ENCODE assay signal across 1 cellular context in the genomic region with DNA sequence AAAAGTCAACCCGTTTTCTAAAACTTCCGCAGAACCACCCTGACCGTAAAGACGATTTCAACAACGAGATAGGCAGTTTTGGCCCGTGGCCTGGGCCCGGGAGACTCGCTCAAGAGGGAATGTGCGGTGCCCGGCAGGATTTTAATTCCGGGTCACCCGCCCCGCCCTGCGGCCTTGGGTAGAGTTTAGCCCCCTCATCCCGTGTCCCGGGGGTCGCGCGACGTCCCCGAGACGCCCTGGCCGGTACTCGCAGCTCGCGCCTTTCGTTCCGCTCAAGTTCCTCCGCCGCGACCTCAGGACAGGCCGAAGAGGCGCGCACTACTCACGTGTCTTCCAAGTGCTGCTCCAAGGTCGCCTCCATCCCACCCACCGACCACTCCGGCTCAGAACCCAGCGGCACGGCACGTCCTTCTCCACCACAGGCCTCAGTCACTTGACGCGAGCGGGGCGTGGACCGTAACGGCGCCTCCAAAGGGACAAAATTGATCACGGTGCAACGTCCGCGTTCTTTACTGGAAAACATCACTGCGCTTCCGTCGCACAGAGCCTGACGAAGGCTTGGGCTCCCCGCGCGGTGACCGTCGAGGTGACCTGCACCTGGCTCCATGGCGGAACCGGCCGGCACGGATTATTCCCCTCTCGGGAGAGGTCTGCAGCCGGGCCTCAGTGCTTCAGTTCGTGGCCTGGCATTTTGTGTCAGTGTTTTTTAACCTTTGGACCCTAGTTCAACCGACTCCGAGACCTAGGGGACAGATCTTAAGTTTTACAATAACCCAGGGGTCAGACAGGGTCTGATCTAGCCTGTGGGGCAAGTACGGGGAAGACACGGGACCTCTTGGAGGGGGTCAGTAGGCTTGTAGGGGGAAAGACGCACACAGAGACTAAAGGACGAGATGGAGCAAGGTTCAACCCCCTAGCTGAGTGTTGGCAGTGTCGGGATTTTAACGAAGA.
TF ChIP-seq lines count a peak whose summit lies in the region.

A gene (minus strand): TSS at position 435 of the 951 bp plus-strand sequence. CDS start 74 bp downstream, at position 361.

TF ChIP-seq in HepG2, 621 proteins besides CTCF, POLR2A, EP300 and RAD21 (continued from another document and continues in another):
- TF ChIP-seq ZNF713 (CRISPR knock-in tag; IDR thresholded peaks at IDR 0.05) (no peak), ETV5 (CRISPR knock-in tag; IDR thresholded peaks at IDR 0.05; ENCODE audit: borderline replicate concordance) (peak; percentile 89), ZNF549 (CRISPR knock-in tag; IDR thresholded peaks at IDR 0.05) (no peak), ZNF501 (CRISPR knock-in tag; IDR thresholded peaks at IDR 0.05) (peak; percentile 98), ARNTL (CRISPR knock-in tag; IDR thresholded peaks at IDR 0.05) (peak; percentile 91; the same call in 1 of the 2 replicates), POLR2AphosphoS2 (IDR thresholded peaks at IDR 0.05; ENCODE audit: low read depth, low read length) (peak; percentile 62; the same call in 1 of the 2 replicates), SMAD1 (CRISPR knock-in tag; IDR thresholded peaks at IDR 0.05; ENCODE audit: borderline replicate concordance, low read depth) (peak; percentile 80; the same call in 1 of the 2 replicates), AKAP8 (CRISPR knock-in tag; IDR thresholded peaks at IDR 0.05) (peak; percentile 69), ZNF230 (CRISPR knock-in tag; IDR thresholded peaks at IDR 0.05) (peak; percentile 91; the same call in 1 of the 2 replicates), ASH2L (IDR thresholded peaks at IDR 0.05; ENCODE audit: insufficient read length, low read depth, low read length) (peak; percentile 98), ZNF350 (CRISPR knock-in tag; IDR thresholded peaks at IDR 0.05; ENCODE audit: borderline replicate concordance, low read depth) (peak; percentile 97; the same call in 1 of the 2 replicates), RAD51 (IDR thresholded peaks at IDR 0.05; ENCODE audit: borderline replicate concordance) (no peak), CEBPG (CRISPR knock-in tag; IDR thresholded peaks at IDR 0.05) (0 out of 2 replicates have a peak, but pooled peaks have one; percentile 41), CCDC6 (CRISPR knock-in tag; IDR thresholded peaks at IDR 0.05) (peak; percentile 95), ZNF33B (CRISPR knock-in tag; IDR thresholded peaks at IDR 0.05) (no peak), JDP2 (CRISPR knock-in tag; IDR thresholded peaks at IDR 0.05; ENCODE audit: borderline replicate concordance) (no peak; the same call in 1 of the 2 replicates), HOXA3 (CRISPR knock-in tag; IDR thresholded peaks at IDR 0.05) (peak; percentile 98), CREM (IDR thresholded peaks at IDR 0.05) (peak; percentile 97), CREM (CRISPR knock-in tag; IDR thresholded peaks at IDR 0.05) (peak; percentile 78), REPIN1 (CRISPR knock-in tag; IDR thresholded peaks at IDR 0.05; ENCODE audit: borderline replicate concordance, low read depth) (peak; percentile 92), ZBTB21 (CRISPR knock-in tag; IDR thresholded peaks at IDR 0.05) (peak; percentile 52; the same call in 1 of the 2 replicates), ZNF382 (CRISPR knock-in tag; IDR thresholded peaks at IDR 0.05; ENCODE audit: borderline replicate concordance) (no peak), ZNF367 (CRISPR knock-in tag; IDR thresholded peaks at IDR 0.05; ENCODE audit: borderline replicate concordance) (0 out of 2 replicates have a peak, but pooled peaks have one; percentile 20)
- TF ChIP-seq, protein P1, sequence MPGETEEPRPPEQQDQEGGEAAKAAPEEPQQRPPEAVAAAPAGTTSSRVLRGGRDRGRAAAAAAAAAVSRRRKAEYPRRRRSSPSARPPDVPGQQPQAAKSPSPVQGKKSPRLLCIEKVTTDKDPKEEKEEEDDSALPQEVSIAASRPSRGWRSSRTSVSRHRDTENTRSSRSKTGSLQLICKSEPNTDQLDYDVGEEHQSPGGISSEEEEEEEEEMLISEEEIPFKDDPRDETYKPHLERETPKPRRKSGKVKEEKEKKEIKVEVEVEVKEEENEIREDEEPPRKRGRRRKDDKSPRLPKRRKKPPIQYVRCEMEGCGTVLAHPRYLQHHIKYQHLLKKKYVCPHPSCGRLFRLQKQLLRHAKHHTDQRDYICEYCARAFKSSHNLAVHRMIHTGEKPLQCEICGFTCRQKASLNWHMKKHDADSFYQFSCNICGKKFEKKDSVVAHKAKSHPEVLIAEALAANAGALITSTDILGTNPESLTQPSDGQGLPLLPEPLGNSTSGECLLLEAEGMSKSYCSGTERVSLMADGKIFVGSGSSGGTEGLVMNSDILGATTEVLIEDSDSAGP (CRISPR knock-in tag; IDR thresholded peaks at IDR 0.05; ENCODE audit: borderline replicate concordance), result peak; percentile 97
- TF ChIP-seq, protein P2, sequence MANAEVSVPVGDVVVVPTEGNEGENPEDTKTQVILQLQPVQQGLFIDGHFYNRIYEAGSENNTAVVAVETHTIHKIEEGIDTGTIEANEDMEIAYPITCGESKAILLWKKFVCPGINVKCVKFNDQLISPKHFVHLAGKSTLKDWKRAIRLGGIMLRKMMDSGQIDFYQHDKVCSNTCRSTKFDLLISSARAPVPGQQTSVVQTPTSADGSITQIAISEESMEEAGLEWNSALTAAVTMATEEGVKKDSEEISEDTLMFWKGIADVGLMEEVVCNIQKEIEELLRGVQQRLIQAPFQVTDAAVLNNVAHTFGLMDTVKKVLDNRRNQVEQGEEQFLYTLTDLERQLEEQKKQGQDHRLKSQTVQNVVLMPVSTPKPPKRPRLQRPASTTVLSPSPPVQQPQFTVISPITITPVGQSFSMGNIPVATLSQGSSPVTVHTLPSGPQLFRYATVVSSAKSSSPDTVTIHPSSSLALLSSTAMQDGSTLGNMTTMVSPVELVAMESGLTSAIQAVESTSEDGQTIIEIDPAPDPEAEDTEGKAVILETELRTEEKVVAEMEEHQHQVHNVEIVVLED (CRISPR knock-in tag; IDR thresholded peaks at IDR 0.05; ENCODE audit: borderline replicate concordance), result peak; percentile 91
- TF ChIP-seq, protein P3, sequence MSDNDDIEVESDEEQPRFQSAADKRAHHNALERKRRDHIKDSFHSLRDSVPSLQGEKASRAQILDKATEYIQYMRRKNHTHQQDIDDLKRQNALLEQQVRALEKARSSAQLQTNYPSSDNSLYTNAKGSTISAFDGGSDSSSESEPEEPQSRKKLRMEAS (IDR thresholded peaks at IDR 0.05), result peak; percentile 95
- TF ChIP-seq, protein P4, sequence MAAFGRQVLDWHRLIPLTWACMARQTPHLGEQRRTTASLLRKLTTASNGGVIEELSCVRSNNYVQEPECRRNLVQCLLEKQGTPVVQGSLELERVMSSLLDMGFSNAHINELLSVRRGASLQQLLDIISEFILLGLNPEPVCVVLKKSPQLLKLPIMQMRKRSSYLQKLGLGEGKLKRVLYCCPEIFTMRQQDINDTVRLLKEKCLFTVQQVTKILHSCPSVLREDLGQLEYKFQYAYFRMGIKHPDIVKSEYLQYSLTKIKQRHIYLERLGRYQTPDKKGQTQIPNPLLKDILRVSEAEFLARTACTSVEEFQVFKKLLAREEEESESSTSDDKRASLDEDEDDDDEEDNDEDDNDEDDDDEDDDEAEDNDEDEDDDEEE (CRISPR knock-in tag; IDR thresholded peaks at IDR 0.05), result peak; percentile 86; the same call in 1 of the 2 replicates
- TF ChIP-seq, protein P5, sequence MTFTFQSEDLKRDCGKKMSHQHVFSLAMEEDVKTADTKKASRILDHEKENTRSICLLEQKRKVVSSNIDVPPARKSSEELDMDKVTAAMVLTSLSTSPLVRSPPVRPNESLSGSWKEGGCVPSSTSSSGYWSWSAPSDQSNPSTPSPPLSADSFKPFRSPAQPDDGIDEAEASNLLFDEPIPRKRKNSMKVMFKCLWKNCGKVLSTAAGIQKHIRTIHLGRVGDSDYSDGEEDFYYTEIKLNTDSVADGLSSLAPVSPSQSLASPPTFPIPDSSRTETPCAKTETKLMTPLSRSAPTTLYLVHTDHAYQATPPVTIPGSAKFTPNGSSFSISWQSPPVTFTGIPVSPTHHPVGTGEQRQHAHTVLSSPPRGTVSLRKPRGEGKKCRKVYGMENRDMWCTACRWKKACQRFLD (CRISPR knock-in tag; IDR thresholded peaks at IDR 0.05; ENCODE audit: borderline replicate concordance), result peak; percentile 97
- TF ChIP-seq, protein P6, sequence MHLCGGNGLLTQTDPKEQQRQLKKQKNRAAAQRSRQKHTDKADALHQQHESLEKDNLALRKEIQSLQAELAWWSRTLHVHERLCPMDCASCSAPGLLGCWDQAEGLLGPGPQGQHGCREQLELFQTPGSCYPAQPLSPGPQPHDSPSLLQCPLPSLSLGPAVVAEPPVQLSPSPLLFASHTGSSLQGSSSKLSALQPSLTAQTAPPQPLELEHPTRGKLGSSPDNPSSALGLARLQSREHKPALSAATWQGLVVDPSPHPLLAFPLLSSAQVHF (CRISPR knock-in tag; IDR thresholded peaks at IDR 0.05), result peak; percentile 80
- TF ChIP-seq, protein P7, sequence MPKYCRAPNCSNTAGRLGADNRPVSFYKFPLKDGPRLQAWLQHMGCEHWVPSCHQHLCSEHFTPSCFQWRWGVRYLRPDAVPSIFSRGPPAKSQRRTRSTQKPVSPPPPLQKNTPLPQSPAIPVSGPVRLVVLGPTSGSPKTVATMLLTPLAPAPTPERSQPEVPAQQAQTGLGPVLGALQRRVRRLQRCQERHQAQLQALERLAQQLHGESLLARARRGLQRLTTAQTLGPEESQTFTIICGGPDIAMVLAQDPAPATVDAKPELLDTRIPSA (CRISPR knock-in tag; IDR thresholded peaks at IDR 0.05; ENCODE audit: borderline replicate concordance), result 0 out of 2 replicates have a peak, but pooled peaks have one; percentile 39
- TF ChIP-seq, protein P8, sequence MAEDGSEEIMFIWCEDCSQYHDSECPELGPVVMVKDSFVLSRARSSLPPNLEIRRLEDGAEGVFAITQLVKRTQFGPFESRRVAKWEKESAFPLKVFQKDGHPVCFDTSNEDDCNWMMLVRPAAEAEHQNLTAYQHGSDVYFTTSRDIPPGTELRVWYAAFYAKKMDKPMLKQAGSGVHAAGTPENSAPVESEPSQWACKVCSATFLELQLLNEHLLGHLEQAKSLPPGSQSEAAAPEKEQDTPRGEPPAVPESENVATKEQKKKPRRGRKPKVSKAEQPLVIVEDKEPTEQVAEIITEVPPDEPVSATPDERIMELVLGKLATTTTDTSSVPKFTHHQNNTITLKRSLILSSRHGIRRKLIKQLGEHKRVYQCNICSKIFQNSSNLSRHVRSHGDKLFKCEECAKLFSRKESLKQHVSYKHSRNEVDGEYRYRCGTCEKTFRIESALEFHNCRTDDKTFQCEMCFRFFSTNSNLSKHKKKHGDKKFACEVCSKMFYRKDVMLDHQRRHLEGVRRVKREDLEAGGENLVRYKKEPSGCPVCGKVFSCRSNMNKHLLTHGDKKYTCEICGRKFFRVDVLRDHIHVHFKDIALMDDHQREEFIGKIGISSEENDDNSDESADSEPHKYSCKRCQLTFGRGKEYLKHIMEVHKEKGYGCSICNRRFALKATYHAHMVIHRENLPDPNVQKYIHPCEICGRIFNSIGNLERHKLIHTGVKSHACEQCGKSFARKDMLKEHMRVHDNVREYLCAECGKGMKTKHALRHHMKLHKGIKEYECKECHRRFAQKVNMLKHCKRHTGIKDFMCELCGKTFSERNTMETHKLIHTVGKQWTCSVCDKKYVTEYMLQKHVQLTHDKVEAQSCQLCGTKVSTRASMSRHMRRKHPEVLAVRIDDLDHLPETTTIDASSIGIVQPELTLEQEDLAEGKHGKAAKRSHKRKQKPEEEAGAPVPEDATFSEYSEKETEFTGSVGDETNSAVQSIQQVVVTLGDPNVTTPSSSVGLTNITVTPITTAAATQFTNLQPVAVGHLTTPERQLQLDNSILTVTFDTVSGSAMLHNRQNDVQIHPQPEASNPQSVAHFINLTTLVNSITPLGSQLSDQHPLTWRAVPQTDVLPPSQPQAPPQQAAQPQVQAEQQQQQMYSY (CRISPR knock-in tag; IDR thresholded peaks at IDR 0.05), result no peak
- TF ChIP-seq, protein P9, sequence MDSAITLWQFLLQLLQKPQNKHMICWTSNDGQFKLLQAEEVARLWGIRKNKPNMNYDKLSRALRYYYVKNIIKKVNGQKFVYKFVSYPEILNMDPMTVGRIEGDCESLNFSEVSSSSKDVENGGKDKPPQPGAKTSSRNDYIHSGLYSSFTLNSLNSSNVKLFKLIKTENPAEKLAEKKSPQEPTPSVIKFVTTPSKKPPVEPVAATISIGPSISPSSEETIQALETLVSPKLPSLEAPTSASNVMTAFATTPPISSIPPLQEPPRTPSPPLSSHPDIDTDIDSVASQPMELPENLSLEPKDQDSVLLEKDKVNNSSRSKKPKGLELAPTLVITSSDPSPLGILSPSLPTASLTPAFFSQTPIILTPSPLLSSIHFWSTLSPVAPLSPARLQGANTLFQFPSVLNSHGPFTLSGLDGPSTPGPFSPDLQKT (CRISPR knock-in tag; IDR thresholded peaks at IDR 0.05; ENCODE audit: borderline replicate concordance), result no peak
- TF ChIP-seq, protein P10, sequence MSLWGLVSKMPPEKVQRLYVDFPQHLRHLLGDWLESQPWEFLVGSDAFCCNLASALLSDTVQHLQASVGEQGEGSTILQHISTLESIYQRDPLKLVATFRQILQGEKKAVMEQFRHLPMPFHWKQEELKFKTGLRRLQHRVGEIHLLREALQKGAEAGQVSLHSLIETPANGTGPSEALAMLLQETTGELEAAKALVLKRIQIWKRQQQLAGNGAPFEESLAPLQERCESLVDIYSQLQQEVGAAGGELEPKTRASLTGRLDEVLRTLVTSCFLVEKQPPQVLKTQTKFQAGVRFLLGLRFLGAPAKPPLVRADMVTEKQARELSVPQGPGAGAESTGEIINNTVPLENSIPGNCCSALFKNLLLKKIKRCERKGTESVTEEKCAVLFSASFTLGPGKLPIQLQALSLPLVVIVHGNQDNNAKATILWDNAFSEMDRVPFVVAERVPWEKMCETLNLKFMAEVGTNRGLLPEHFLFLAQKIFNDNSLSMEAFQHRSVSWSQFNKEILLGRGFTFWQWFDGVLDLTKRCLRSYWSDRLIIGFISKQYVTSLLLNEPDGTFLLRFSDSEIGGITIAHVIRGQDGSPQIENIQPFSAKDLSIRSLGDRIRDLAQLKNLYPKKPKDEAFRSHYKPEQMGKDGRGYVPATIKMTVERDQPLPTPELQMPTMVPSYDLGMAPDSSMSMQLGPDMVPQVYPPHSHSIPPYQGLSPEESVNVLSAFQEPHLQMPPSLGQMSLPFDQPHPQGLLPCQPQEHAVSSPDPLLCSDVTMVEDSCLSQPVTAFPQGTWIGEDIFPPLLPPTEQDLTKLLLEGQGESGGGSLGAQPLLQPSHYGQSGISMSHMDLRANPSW (CRISPR knock-in tag; IDR thresholded peaks at IDR 0.05; ENCODE audit: borderline replicate concordance), result no peak
